ENCODE assay signal across 9 cellular contexts in the genomic region with DNA sequence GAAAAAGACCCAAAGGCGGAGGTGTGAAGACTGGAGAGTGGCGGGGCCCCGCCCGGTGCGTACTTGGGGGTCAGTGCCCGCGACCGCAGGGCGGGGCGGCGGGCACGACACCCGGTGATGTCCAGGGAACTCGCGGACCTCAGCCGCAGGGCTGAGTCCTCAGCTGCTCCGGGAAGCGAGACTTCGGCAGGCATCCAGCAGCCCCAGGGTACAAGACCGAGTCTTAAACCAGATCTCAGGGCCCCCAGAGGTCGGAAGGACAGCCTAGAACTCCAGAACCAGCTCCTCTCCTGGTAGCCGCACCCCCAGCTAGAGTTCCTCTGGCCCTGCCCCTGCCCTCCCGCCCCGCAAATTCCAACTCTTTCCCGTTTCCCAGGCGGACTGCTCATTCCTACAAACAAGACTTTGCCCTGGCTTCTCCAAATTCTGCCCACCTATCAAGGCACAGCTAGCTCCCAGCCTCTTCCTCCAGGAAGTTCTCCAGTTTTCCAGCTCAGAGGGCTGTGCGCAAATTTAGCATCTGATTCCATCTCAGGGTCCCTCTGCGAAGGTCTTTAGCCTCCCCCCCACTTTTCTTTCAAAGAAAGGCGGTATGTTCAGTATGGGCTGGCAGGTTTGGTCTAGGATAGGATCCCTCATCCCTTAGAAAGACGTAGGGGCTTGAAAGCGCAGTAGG. TPM values are rescaled to one million over a fixed set of nuclear protein-coding genes. Genes with fewer than 3 reads are reported as not detected.
A peak's percentile ranks its signal among the peaks of the same experiment; 100 is the strongest.
DNase-seq lines count a peak whose midpoint lies in the region; ATAC-seq lines count a peak whose summit lies in the region.
"Had no signal": no experiment of that assay in that cellular context is flagged by ENCODE, and none has a peak within 500 bp of the region (broad histone marks: within the 10 kb centered on the region; RNA-seq: fewer than 3 reads in every experiment).

No MANE protein-coding gene starts in this region.

- H3K4me1 Mint-ChIP-seq in naive thymus-derived CD4-positive, alpha-beta T cell = peaks cover 9 to 16% (median 12%) of the 10 kb centered on the region in 7 donors

- H3K27ac Mint-ChIP-seq in naive thymus-derived CD4-positive, alpha-beta T cell = peak overlapping the region in 3 of 9 donors; percentile 14 to 46 (median 28)

- peak overlapping the region; percentile 62 for H3K4me3 ChIP-seq in effector memory CD4-positive, alpha-beta T cell (ENCODE audit: insufficient read depth, low read depth, low read length, poor library complexity, severe bottlenecking)
- peak overlapping the region; percentile 67 for H3K4me3 ChIP-seq in naive thymus-derived CD4-positive, alpha-beta T cell (ENCODE audit: low read length)

- no peaks in the 10 kb centered on the region for H3K36me3 Mint-ChIP-seq in naive thymus-derived CD4-positive, alpha-beta T cell

- intact Hi-C loops in naive thymus-derived CD4-positive, alpha-beta T cell (cut with micrococcal nuclease) = loop anchor here (2.0 to 5.0 kb wide), 5 partner anchors 64 to 406 kb away; a partner anchor contains a TSS

- no peaks in the 10 kb centered on the region for H3K36me3 ChIP-seq in effector memory CD4-positive, alpha-beta T cell (ENCODE audit: control insufficient read depth, insufficient read depth, low read length)
- no peaks in the 10 kb centered on the region for H3K36me3 ChIP-seq in naive thymus-derived CD4-positive, alpha-beta T cell (ENCODE audit: control insufficient read depth in 2 of 3, insufficient read depth in 3 of 3, low read length in 3 of 3)

- POLR2A ChIA-PET in naive thymus-derived CD4-positive, alpha-beta T cell (lab: Charles Lee) = interaction anchor here (1.5 kb wide), 1 partner anchor 58 kb away, joined by 4 read pairs; a partner anchor contains a TSS

- H3K4me3 Mint-ChIP-seq in naive thymus-derived CD4-positive, alpha-beta T cell = peak overlapping the region; percentile 83 to 92 (median 90)

- peaks cover 0 to 3% (median 0%) of the 10 kb centered on the region in 11 donors for H3K9me3 Mint-ChIP-seq in naive thymus-derived CD4-positive, alpha-beta T cell

- H3K27ac ChIP-seq in effector memory CD4-positive, alpha-beta T cell (ENCODE audit: insufficient read depth, low read length, poor library complexity, severe bottlenecking) = no peak overlapping the region
- H3K27ac ChIP-seq in naive thymus-derived CD4-positive, alpha-beta T cell (ENCODE audit: low read depth, low read length) = peak overlapping the region; percentile 12

- H3K27me3 Mint-ChIP-seq in naive thymus-derived CD4-positive, alpha-beta T cell = peaks cover 22 to 67% (median 31%) of the 10 kb centered on the region in 5 donors

- peaks cover 23% of the 10 kb centered on the region for H3K4me1 ChIP-seq in effector memory CD4-positive, alpha-beta T cell (ENCODE audit: control insufficient read depth, insufficient read depth, low read length, poor library complexity, severe bottlenecking)
- peaks cover 15 to 20% of the 10 kb centered on the region in 2 donors for H3K4me1 ChIP-seq in naive thymus-derived CD4-positive, alpha-beta T cell (ENCODE audit: control insufficient read depth in 2 of 2, insufficient read depth in 2 of 2, low read length in 2 of 2)

- no peaks in the 10 kb centered on the region for H3K9me3 ChIP-seq in effector memory CD4-positive, alpha-beta T cell (ENCODE audit: control insufficient read depth, low read length)
- H3K9me3 ChIP-seq in naive thymus-derived CD4-positive, alpha-beta T cell (ENCODE audit: control insufficient read depth in 2 of 3, low read length in 3 of 3) = no peaks in the 10 kb centered on the region

- ATAC-seq in naive thymus-derived CD4-positive, alpha-beta T cell = peak; percentile 48
- ATAC-seq in GM21528 (IDR thresholded peaks at IDR 0.05; ENCODE audit: low FRiP score, unreplicated experiment) (no peak), HG03469 (IDR thresholded peaks at IDR 0.05; ENCODE audit: unreplicated experiment) (no peak)

- peaks cover 26% of the 10 kb centered on the region for H3K27me3 ChIP-seq in effector memory CD4-positive, alpha-beta T cell (replicated peaks; ENCODE audit: control insufficient read depth, insufficient read depth, low read length, poor library complexity, severe bottlenecking)
- peaks cover 0 to 3% of the 10 kb centered on the region in 2 donors for H3K27me3 ChIP-seq in naive thymus-derived CD4-positive, alpha-beta T cell (ENCODE audit: control insufficient read depth in 2 of 2, insufficient read depth in 2 of 2, low read length in 2 of 2)

- DNase-seq in GM03348 (ENCODE audit: low spot score) (peak; percentile 34), OCI-M1 (lab: John Stamatoyannopoulos, UW) (peak; percentile 77), NCI-H1436 (lab: John Stamatoyannopoulos, UW) (no peak), NCI-H1105 (lab: John Stamatoyannopoulos, UW) (no peak)
- DNase-seq in effector memory CD4-positive, alpha-beta T cell = no peak
- peak in 2 of 9 donors; percentile 11 to 17 for DNase-seq in naive thymus-derived CD4-positive, alpha-beta T cell

- CTCF ChIA-PET in naive thymus-derived CD4-positive, alpha-beta T cell (lab: Charles Lee) = interaction anchor here (0.8 to 2.9 kb wide), 31 partner anchors 10 to 561 kb away, joined by 3 to 44 read pairs (median 4); a partner anchor contains a TSS

RNA-seq across cellular contexts. Expression of a gene that starts 26.0 kb away (rescaled TPM):
- total RNA-seq in naive thymus-derived CD4-positive, alpha-beta T cell = not detected
- not detected for polyA plus RNA-seq in naive thymus-derived CD4-positive, alpha-beta T cell
- total RNA-seq: SK-MEL-5 had no signal

RNA-seq across cellular contexts. Expression of a gene that starts 37.7 kb away (rescaled TPM):
- total RNA-seq in naive thymus-derived CD4-positive, alpha-beta T cell = 10 to 100 TPM; 25.1 to 76.2 (median 42.7) TPM
- 10 to 100 TPM; 25.6 to 28.0 TPM for polyA plus RNA-seq in naive thymus-derived CD4-positive, alpha-beta T cell

RNA-seq across cellular contexts. Expression of a gene that starts 56.7 kb away (rescaled TPM):
- 1 to 10 TPM; 4.3 to 8.8 (median 6.9) TPM for total RNA-seq in naive thymus-derived CD4-positive, alpha-beta T cell
- polyA plus RNA-seq in naive thymus-derived CD4-positive, alpha-beta T cell = 10 to 100 TPM; 25.1 to 29.5 TPM

RNA-seq across cellular contexts. Expression of a gene that starts 57.8 kb away (rescaled TPM):
- 100 to 1,000 TPM; 118 to 322 (median 181) TPM for total RNA-seq in naive thymus-derived CD4-positive, alpha-beta T cell
- 100 to 1,000 TPM; 284 to 298 TPM for polyA plus RNA-seq in naive thymus-derived CD4-positive, alpha-beta T cell

Comparison
In these comparisons a context has a peak if more than half of its experiments do, and no peak if none do; other contexts are left out.
1. DNase-seq: peak in GM03348 (single experiment) and OCI-M1 (single experiment); none in effector memory CD4-positive, alpha-beta T cell (0 of 3), NCI-H1436 (single experiment) and NCI-H1105 (single experiment).